Comparison of ENCODE assay signal across 28 cellular contexts in genomic region chr15:60338810-60339209, GRCh38.
"Had no signal": no experiment of that assay in that cellular context is flagged by ENCODE, and none has a peak within 500 bp of the region (broad histone marks: within the 10 kb centered on the region; RNA-seq: fewer than 3 reads in every experiment).

No MANE protein-coding gene starts in this region.

- H3K27me3 ChIP-seq: breast epithelium, Peyer's patch, SJCRH30 had no signal

- DNase-seq: activated CD4-positive, alpha-beta T cell treated with anti-CD3 and anti-CD28 coated beads for 48 hours; activated CD4-positive, alpha-beta T cell treated with anti-CD3 and anti-CD28 coated beads, Interleukin-2, amount 50 U/mL, for 4 hours; activated CD4-positive, CD25-positive, alpha-beta regulatory T cell treated with anti-CD3 and anti-CD28 coated beads, Interleukin-2, amount 50 U/mL, for 72 hours; activated CD8-positive, alpha-beta memory T cell treated with anti-CD3 and anti-CD28 coated beads, Interleukin-2, amount 10 ng/mL, durations not matched to agents 7 days and 5 days; activated CD8-positive, alpha-beta T cell treated with anti-CD3 and anti-CD28 coated beads, Interleukin-2, amount 10 ng/mL, durations not matched to agents 7 days and 5 days; activated gamma-delta T cell; activated naive CD4-positive, alpha-beta T cell treated with anti-CD3 and anti-CD28 coated beads for 36 hours; activated T-cell treated with anti-CD3 and anti-CD28 coated beads, Interleukin-2, amount 50 U/mL, for 24 hours; central memory CD4-positive, alpha-beta T cell; MM.1S; NCI-H1105; NCI-H1436; NCI-H1694 treated with DMSO at 0.1 percent for 48 hours; NCI-H2029 treated with DMSO at 0.1 percent for 48 hours; NCI-H345; NCI-H510A; NCI-H526 treated with DMSO at 0.1 percent for 48 hours; NK-92 treated with Interleukin-12 subunit alpha and Interleukin-12 subunit beta, amount 100 ng/mL, for 24 hours; OCI-M1; Peyer's patch; Right ventricle myocardium superior; SJCRH30; SK-N-SH; SW 1271 had no signal

- H3K9ac ChIP-seq: SK-N-SH had no signal

- H3K4me1 ChIP-seq: breast epithelium, Peyer's patch, SJCRH30 had no signal

- H3K4me3 ChIP-seq: breast epithelium, Peyer's patch, SJCRH30 had no signal

- H3K9me3 ChIP-seq: breast epithelium, Peyer's patch, SJCRH30, SK-N-SH had no signal

- H3K4me2 ChIP-seq: SK-N-SH had no signal

- ATAC-seq: activated CD8-positive, alpha-beta memory T cell treated with anti-CD3 and anti-CD28 coated beads, Interleukin-2, amount 10 ng/mL, durations not matched to agents 7 days and 5 days; activated CD8-positive, alpha-beta T cell treated with anti-CD3 and anti-CD28 coated beads, Interleukin-2, amount 10 ng/mL, durations not matched to agents 7 days and 5 days; activated T-helper 17 cell treated with anti-CD3 and anti-CD28 coated beads, Interleukin-2, amount 50 U/mL, for 72 hours; WTC11 had no signal

- H3K27ac ChIP-seq: breast epithelium, Peyer's patch, RWPE1, SJCRH30 had no signal

- H3K36me3 ChIP-seq: breast epithelium, SJCRH30 had no signal
